ENCODE assay signal across 18 cellular contexts in genomic region chr7:113004726-113005454, GRCh38.
"Had no signal": no experiment of that assay in that cellular context is flagged by ENCODE, and none has a peak within 500 bp of the region (broad histone marks: within the 10 kb centered on the region; RNA-seq: fewer than 3 reads in every experiment).

No MANE protein-coding gene starts in this region.

- H3K4me3 Mint-ChIP-seq: activated naive CD8-positive, alpha-beta T cell treated with anti-CD3 and anti-CD28 coated beads for 36 hours; immature natural killer cell had no signal

- DNase-seq: activated CD4-positive, CD25-positive, alpha-beta regulatory T cell; activated effector memory CD4-positive, alpha-beta T cell treated with anti-CD3 and anti-CD28 coated beads, Interleukin-2, amount 50 U/mL, for 16 hours; activated naive CD8-positive, alpha-beta T cell treated with anti-CD3 and anti-CD28 coated beads for 36 hours; activated T-cell treated with anti-CD3 and anti-CD28 coated beads, Interleukin-2, amount 50 U/mL, for 1 hour; aorta; esophagus squamous epithelium; foreskin fibroblast; glutamatergic neuron; immature natural killer cell; left cardiac atrium; lower lobe of right lung; midbrain; small intestine had no signal

- FAIRE-seq: endometrium, small intestine had no signal

- H3K9me3 Mint-ChIP-seq: activated naive CD8-positive, alpha-beta T cell treated with anti-CD3 and anti-CD28 coated beads for 36 hours had no signal

- H3K27ac Mint-ChIP-seq: activated naive CD8-positive, alpha-beta T cell treated with anti-CD3 and anti-CD28 coated beads for 36 hours; immature natural killer cell had no signal

- H3K36me3 ChIP-seq: breast epithelium, esophagus squamous epithelium, lower lobe of right lung, neutrophil, right atrium auricular region, tibial nerve had no signal

- H3K27me3 ChIP-seq: breast epithelium, esophagus squamous epithelium, neutrophil, right atrium auricular region, tibial nerve had no signal

- ATAC-seq: left cardiac atrium, lower lobe of right lung had no signal

- H3K36me3 Mint-ChIP-seq: immature natural killer cell had no signal

- H3K9me3 ChIP-seq: breast epithelium, esophagus squamous epithelium, lower lobe of right lung, neutrophil had no signal

- H3K4me1 ChIP-seq: breast epithelium, esophagus squamous epithelium, lower lobe of right lung, right atrium auricular region, tibial nerve had no signal

- H3K4me3 ChIP-seq: breast epithelium, esophagus squamous epithelium, lower lobe of right lung, right atrium auricular region, tibial nerve had no signal

- H3K27ac ChIP-seq: breast epithelium, esophagus squamous epithelium, lower lobe of right lung, neutrophil, right atrium auricular region, tibial nerve had no signal

- H3K4me1 Mint-ChIP-seq: activated naive CD8-positive, alpha-beta T cell treated with anti-CD3 and anti-CD28 coated beads for 36 hours; immature natural killer cell had no signal
